In the genomic region with DNA sequence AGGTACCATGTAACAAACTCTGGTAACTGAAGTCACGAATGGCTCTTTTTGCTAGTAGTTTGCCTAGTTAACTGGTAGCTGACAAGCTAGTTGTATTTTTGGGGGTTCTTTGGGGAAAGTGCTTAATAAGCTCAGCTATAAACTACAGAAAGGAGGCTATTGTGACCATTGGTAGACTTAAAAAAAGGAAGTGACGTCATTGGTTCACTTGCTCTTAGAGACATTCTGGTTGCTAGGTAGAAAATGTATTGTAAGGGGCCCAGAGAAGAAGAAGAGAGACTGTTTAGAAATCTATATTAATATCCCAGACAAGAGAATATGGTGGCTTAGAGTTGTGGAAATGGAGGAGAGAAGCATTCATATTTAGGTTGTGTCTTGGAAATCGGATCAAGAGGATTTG, we compare ENCODE assay signal across 14 cellular contexts.
DNase-seq lines count a peak whose midpoint lies in the region; ATAC-seq and TF ChIP-seq lines count a peak whose summit lies in the region.
"Had no signal": no experiment of that assay in that cellular context is flagged by ENCODE, and none has a peak within 500 bp of the region (broad histone marks: within the 10 kb centered on the region; RNA-seq: fewer than 3 reads in every experiment).

No MANE protein-coding gene starts in this region.

- H3K4me3 ChIP-seq in breast epithelium: no peak overlapping the region
- no peak overlapping the region for H3K4me3 ChIP-seq in thyroid gland (replicated peaks in 1 of 3)
- H3K4me3 ChIP-seq: ovary had no signal

- intact Hi-C loops in breast epithelium (cut with DNase I; ENCODE audit: low total_unique reads) (no loop called here), thyroid gland (cut with DNase I) (no loop called here)

- H3K27me3 ChIP-seq in breast epithelium (no peaks in the 10 kb centered on the region), thyroid gland (no peaks in the 10 kb centered on the region)
- H3K27me3 ChIP-seq: ovary had no signal

- no peak overlapping the region for H3K27ac ChIP-seq in breast epithelium
- no peak overlapping the region for H3K27ac ChIP-seq in thyroid gland
- H3K27ac ChIP-seq: ovary had no signal

- DNase-seq in SKM-1 treated with dmso at 0.1 percent for 144 hours (lab: John Stamatoyannopoulos, UW; ENCODE audit: unreplicated experiment) (peak; percentile 8), SKM-1 (lab: John Stamatoyannopoulos, UW; ENCODE audit: unreplicated experiment) (no peak), breast epithelium (ENCODE audit: low spot score in 2 of 2) (no peak), NCI-H446 (lab: John Stamatoyannopoulos, UW) (no peak), thyroid gland (no peak)
- DNase-seq in stimulated activated naive B cell treated with anti-CD40 and anti-IgM and Interleukin-4, amounts not matched to agents 10 μg/mL and 1 μg/mL and 100 μg/mL, for 72 hours: no peak
- DNase-seq: activated CD8-positive, alpha-beta memory T cell treated with anti-CD3 and anti-CD28 coated beads, Interleukin-2, amount 10 ng/mL, durations not matched to agents 7 days and 5 days; amniotic stem cell; NCI-H1092; ovary; T1000 had no signal

- H3K9me3 ChIP-seq in breast epithelium: no peaks in the 10 kb centered on the region
- H3K9me3 ChIP-seq in thyroid gland: no peaks in the 10 kb centered on the region
- H3K9me3 ChIP-seq: ovary had no signal

- no peak overlapping the region for H3K27ac Mint-ChIP-seq in stimulated activated naive B cell treated with anti-CD40 and anti-IgM and Interleukin-4, amounts not matched to agents 10 μg/mL and 1 μg/mL and 100 μg/mL, for 72 hours
- H3K27ac Mint-ChIP-seq: activated CD8-positive, alpha-beta memory T cell treated with anti-CD3 and anti-CD28 coated beads, Interleukin-2, amount 10 ng/mL, durations not matched to agents 7 days and 5 days; stimulated activated naive CD8-positive, alpha-beta T cell treated with anti-CD3 and anti-CD28 coated beads, Interleukin-15, Interleukin-2, amounts not matched to agents 100 ng/mL and 50 ng/mL, for 24 hours had no signal

- no peaks in the 10 kb centered on the region for H3K27me3 Mint-ChIP-seq in stimulated activated naive B cell treated with anti-CD40 and anti-IgM and Interleukin-4, amounts not matched to agents 10 μg/mL and 1 μg/mL and 100 μg/mL, for 72 hours
- H3K27me3 Mint-ChIP-seq: activated CD8-positive, alpha-beta memory T cell treated with anti-CD3 and anti-CD28 coated beads, Interleukin-2, amount 10 ng/mL, durations not matched to agents 7 days and 5 days; stimulated activated naive CD8-positive, alpha-beta T cell treated with anti-CD3 and anti-CD28 coated beads, Interleukin-15, Interleukin-2, amounts not matched to agents 100 ng/mL and 50 ng/mL, for 24 hours had no signal

- H3K4me3 Mint-ChIP-seq in stimulated activated naive B cell treated with anti-CD40 and anti-IgM and Interleukin-4, amounts not matched to agents 10 μg/mL and 1 μg/mL and 100 μg/mL, for 72 hours: no peak overlapping the region
- H3K4me3 Mint-ChIP-seq: activated CD8-positive, alpha-beta memory T cell treated with anti-CD3 and anti-CD28 coated beads, Interleukin-2, amount 10 ng/mL, durations not matched to agents 7 days and 5 days; stimulated activated naive CD8-positive, alpha-beta T cell treated with anti-CD3 and anti-CD28 coated beads, Interleukin-15, Interleukin-2, amounts not matched to agents 100 ng/mL and 50 ng/mL, for 24 hours had no signal

- TF ChIP-seq POLR2A in breast epithelium (IDR thresholded peaks at IDR 0.05) (no peak), thyroid gland (IDR thresholded peaks at IDR 0.05) (no peak)

- TF ChIP-seq CTCF in breast epithelium (IDR thresholded peaks at IDR 0.05) (no peak), thyroid gland (IDR thresholded peaks at IDR 0.05) (no peak)

- H3K4me1 ChIP-seq in breast epithelium (no peaks in the 10 kb centered on the region), thyroid gland (no peaks in the 10 kb centered on the region)

- peaks cover 2 to 4% of the 10 kb centered on the region in 2 donors for H3K9me3 Mint-ChIP-seq in stimulated activated naive B cell treated with anti-CD40 and anti-IgM and Interleukin-4, amounts not matched to agents 10 μg/mL and 1 μg/mL and 100 μg/mL, for 72 hours
- H3K9me3 Mint-ChIP-seq: stimulated activated naive CD8-positive, alpha-beta T cell treated with anti-CD3 and anti-CD28 coated beads, Interleukin-15, Interleukin-2, amounts not matched to agents 100 ng/mL and 50 ng/mL, for 24 hours had no signal

- no peaks in the 10 kb centered on the region for H3K36me3 ChIP-seq in breast epithelium
- H3K36me3 ChIP-seq in thyroid gland: no peaks in the 10 kb centered on the region
- H3K36me3 ChIP-seq: ovary had no signal

- WGBS in thyroid gland, 2 donors: 79 to 89% methylated on average over 3 of the region's 3 CpGs

- peaks cover 0 to 8% of the 10 kb centered on the region in 2 donors for H3K4me1 Mint-ChIP-seq in stimulated activated naive B cell treated with anti-CD40 and anti-IgM and Interleukin-4, amounts not matched to agents 10 μg/mL and 1 μg/mL and 100 μg/mL, for 72 hours
- H3K4me1 Mint-ChIP-seq: activated CD8-positive, alpha-beta memory T cell treated with anti-CD3 and anti-CD28 coated beads, Interleukin-2, amount 10 ng/mL, durations not matched to agents 7 days and 5 days had no signal

- no peaks in the 10 kb centered on the region for H3K36me3 Mint-ChIP-seq in stimulated activated naive B cell treated with anti-CD40 and anti-IgM and Interleukin-4, amounts not matched to agents 10 μg/mL and 1 μg/mL and 100 μg/mL, for 72 hours
- H3K36me3 Mint-ChIP-seq: activated CD8-positive, alpha-beta memory T cell treated with anti-CD3 and anti-CD28 coated beads, Interleukin-2, amount 10 ng/mL, durations not matched to agents 7 days and 5 days had no signal

- peak; percentile 87 for ATAC-seq in HG02642 (IDR thresholded peaks at IDR 0.05; ENCODE audit: poor library complexity, unreplicated experiment)
- ATAC-seq in HG03442 (IDR thresholded peaks at IDR 0.05; ENCODE audit: unreplicated experiment): peak; percentile 86
- ATAC-seq in stimulated activated naive B cell treated with anti-CD40 and anti-IgM and Interleukin-4, amounts not matched to agents 10 μg/mL and 1 μg/mL and 100 μg/mL, for 72 hours (replicated peaks): peak; percentile 63 to 83
- ATAC-seq: activated CD8-positive, alpha-beta memory T cell treated with anti-CD3 and anti-CD28 coated beads, Interleukin-2, amount 10 ng/mL, durations not matched to agents 7 days and 5 days had no signal
